8 cellular contexts compared by ENCODE assay signal in genomic region chr19:49672131-49672919, GRCh38. TPM values are rescaled to one million over a fixed set of nuclear protein-coding genes. Genes with fewer than 3 reads are reported as not detected.
A peak's percentile ranks its signal among the peaks of the same experiment; 100 is the strongest.
DNase-seq lines count a peak whose midpoint lies in the region; ATAC-seq and TF ChIP-seq lines count a peak whose summit lies in the region.

No MANE protein-coding gene starts in this region.

- peaks cover 2% of the 10 kb centered on the region for H3K79me2 ChIP-seq in Loucy (ENCODE audit: insufficient read depth, low read length)

- H3K36me3 Mint-ChIP-seq in activated naive CD4-positive, alpha-beta T cell treated with anti-CD3 and anti-CD28 coated beads, Interleukin-2, amount 10 ng/mL, durations not matched to agents 7 days and 5 days, result peaks cover 22% of the 10 kb centered on the region
- H3K36me3 Mint-ChIP-seq in osteocyte (ENCODE audit: unreplicated experiment), result peaks cover 2% of the 10 kb centered on the region

- H3K4me2 ChIP-seq in Loucy (ENCODE audit: low read depth, low read length, poor library complexity, severe bottlenecking), result no peak overlapping the region

- H3K4me1 ChIP-seq in Loucy (ENCODE audit: insufficient read depth, low read length, poor library complexity, severe bottlenecking) (peaks cover 7% of the 10 kb centered on the region), upper lobe of right lung (peaks cover 10% of the 10 kb centered on the region)

- no peak overlapping the region for H3K4me3 ChIP-seq in Loucy (ENCODE audit: low read length, poor library complexity, severe bottlenecking)
- no peak overlapping the region for H3K4me3 ChIP-seq in SK-N-MC
- no peak overlapping the region for H3K4me3 ChIP-seq in upper lobe of right lung

- peaks cover 3% of the 10 kb centered on the region; the same call in 1 of the 2 replicates for H3F3A ChIP-seq in Loucy (ENCODE audit: low read depth)

- TF ChIP-seq CTCF in Loucy (conservative IDR thresholded peaks at IDR 0.05; ENCODE audit: low read length), result peak; percentile 86
- peak; percentile 96 for TF ChIP-seq CTCF in osteocyte (IDR thresholded peaks at IDR 0.05)
- peak; percentile 89 for TF ChIP-seq CTCF in upper lobe of right lung (IDR thresholded peaks at IDR 0.05)

- no peaks in the 10 kb centered on the region for H3K9me2 ChIP-seq in Loucy (replicated peaks; ENCODE audit: low read depth, low read length)

- H4K20me1 ChIP-seq in Loucy (ENCODE audit: insufficient read depth, low read length, poor library complexity, severe bottlenecking), result peaks cover 2% of the 10 kb centered on the region

- H3K36me3 ChIP-seq in Loucy (ENCODE audit: insufficient read depth, low read length) (no peaks in the 10 kb centered on the region; the same call in 1 of the 2 replicates), SK-N-MC (ENCODE audit: insufficient read depth, low read length) (peaks cover 21% of the 10 kb centered on the region; the same call in 1 of the 2 replicates), upper lobe of right lung (no peaks in the 10 kb centered on the region)

- CTCF ChIA-PET in activated naive CD4-positive, alpha-beta T cell treated with anti-CD3 and anti-CD28 coated beads, Interleukin-2, amount 10 ng/mL, durations not matched to agents 7 days and 5 days (lab: Charles Lee), result interaction anchor here (0.7 to 4.8 kb wide), 14 partner anchors 8 to 170 kb away, joined by 3 to 26 read pairs (median 4); partner anchors contain the start of genes NOSIP, PRRG2 and RRAS

- intact Hi-C loops in head of caudate nucleus (cut with DNase I), result no loop called here
- intact Hi-C loops in upper lobe of right lung (cut with DNase I), result no loop called here

- H3K9ac ChIP-seq in Loucy (ENCODE audit: low read depth, low read length, poor library complexity, severe bottlenecking) (no peak overlapping the region), SK-N-MC (ENCODE audit: insufficient read length) (no peak overlapping the region)

- no peaks in the 10 kb centered on the region for H3K9me3 ChIP-seq in Loucy (ENCODE audit: insufficient read depth, low read depth, low read length)
- H3K9me3 ChIP-seq in SK-N-MC (ENCODE audit: low read depth, low read length), result no peaks in the 10 kb centered on the region
- no peaks in the 10 kb centered on the region for H3K9me3 ChIP-seq in upper lobe of right lung

- peak overlapping the region; percentile 69 for H3K27ac ChIP-seq in SK-N-MC
- peak overlapping the region; percentile 39 for H3K27ac ChIP-seq in upper lobe of right lung

- DNase-seq in DMS53 (lab: John Stamatoyannopoulos, UW), result peak; percentile 89
- no peak for DNase-seq in SK-N-MC (ENCODE audit: low read depth, low spot score)
- peak; percentile 82 for DNase-seq in activated naive CD4-positive, alpha-beta T cell treated with anti-CD3 and anti-CD28 coated beads, Interleukin-2, amount 10 ng/mL, durations not matched to agents 7 days and 5 days
- DNase-seq in head of caudate nucleus, result peak; percentile 57 to 90 (median 82)
- peak; percentile 94 for DNase-seq in osteocyte (ENCODE audit: extremely low spot score, unreplicated experiment)
- peak; percentile 88 for DNase-seq in upper lobe of right lung

- ATAC-seq in upper lobe of right lung (peak; percentile 42), HG03432 (IDR thresholded peaks at IDR 0.05; ENCODE audit: unreplicated experiment) (no peak)

- H3K27me3 Mint-ChIP-seq in activated naive CD4-positive, alpha-beta T cell treated with anti-CD3 and anti-CD28 coated beads, Interleukin-2, amount 10 ng/mL, durations not matched to agents 7 days and 5 days, result no peaks in the 10 kb centered on the region
- H3K27me3 Mint-ChIP-seq in osteocyte (ENCODE audit: unreplicated experiment), result no peaks in the 10 kb centered on the region

- H2AFZ ChIP-seq in Loucy (ENCODE audit: low read length), result no peak overlapping the region

- no peak overlapping the region for H3K27ac Mint-ChIP-seq in activated naive CD4-positive, alpha-beta T cell treated with anti-CD3 and anti-CD28 coated beads, Interleukin-2, amount 10 ng/mL, durations not matched to agents 7 days and 5 days
- H3K27ac Mint-ChIP-seq in osteocyte (ENCODE audit: unreplicated experiment), result peak overlapping the region; percentile 94

- H3K4me3 Mint-ChIP-seq in activated naive CD4-positive, alpha-beta T cell treated with anti-CD3 and anti-CD28 coated beads, Interleukin-2, amount 10 ng/mL, durations not matched to agents 7 days and 5 days, result no peak overlapping the region
- H3K4me3 Mint-ChIP-seq in osteocyte (ENCODE audit: unreplicated experiment), result peak overlapping the region; percentile 39

- H3K9me3 Mint-ChIP-seq in activated naive CD4-positive, alpha-beta T cell treated with anti-CD3 and anti-CD28 coated beads, Interleukin-2, amount 10 ng/mL, durations not matched to agents 7 days and 5 days, result no peaks in the 10 kb centered on the region
- no peaks in the 10 kb centered on the region for H3K9me3 Mint-ChIP-seq in osteocyte (ENCODE audit: unreplicated experiment)

- peaks cover 2% of the 10 kb centered on the region for H3K27me3 ChIP-seq in Loucy (ENCODE audit: insufficient read depth, low read length, poor library complexity, severe bottlenecking)
- no peaks in the 10 kb centered on the region for H3K27me3 ChIP-seq in upper lobe of right lung

- H3K4me1 Mint-ChIP-seq in activated naive CD4-positive, alpha-beta T cell treated with anti-CD3 and anti-CD28 coated beads, Interleukin-2, amount 10 ng/mL, durations not matched to agents 7 days and 5 days, result peaks cover 26% of the 10 kb centered on the region
- peaks cover 14% of the 10 kb centered on the region for H3K4me1 Mint-ChIP-seq in osteocyte (ENCODE audit: unreplicated experiment)

RNA-seq across cellular contexts. Expression of gene PRMT1, which starts 4.7 kb away (rescaled TPM):
- total RNA-seq in osteocyte (121 and 126 TPM in 2 replicates), upper lobe of right lung (90.8 TPM)

RNA-seq across cellular contexts. Expression of gene BCL2L12, which starts 6.6 kb away (rescaled TPM):
- total RNA-seq in osteocyte (23.6 and 29.3 TPM in 2 replicates), upper lobe of right lung (15.8 TPM)

RNA-seq across cellular contexts. Expression of gene IRF3, which starts 6.7 kb away (rescaled TPM):
- 80.9 and 88.9 TPM in 2 replicates for total RNA-seq in osteocyte
- total RNA-seq in upper lobe of right lung, result 86.4 TPM

RNA-seq across cellular contexts. Expression of gene ADM5, which starts 17.1 kb away (rescaled TPM):
- total RNA-seq in osteocyte (0.73 and 1.5 TPM in 2 replicates), upper lobe of right lung (1.9 TPM)

RNA-seq across cellular contexts. Expression of gene CPT1C, which starts 18.6 kb away (rescaled TPM):
- 44.2 and 48.8 TPM in 2 replicates for total RNA-seq in osteocyte
- 6.1 TPM for total RNA-seq in upper lobe of right lung
